16 cellular contexts compared by ENCODE assay signal in genomic region chr4:83753260-83753659, GRCh38.
DNase-seq lines count a peak whose midpoint lies in the region; ATAC-seq and TF ChIP-seq lines count a peak whose summit lies in the region.
"Had no signal": no experiment of that assay in that cellular context is flagged by ENCODE, and none has a peak within 500 bp of the region (broad histone marks: within the 10 kb centered on the region; RNA-seq: fewer than 3 reads in every experiment).

No MANE protein-coding gene starts in this region.

- H3K79me1 ChIP-seq in IMR-90 (ENCODE audit: low read depth in 1 of 2, low read length in 2 of 2): no peaks in the 10 kb centered on the region

- no peak overlapping the region for H3K23ac ChIP-seq in IMR-90 (ENCODE audit: low read depth, low read length)

- CTCF ChIA-PET in BJ (lab: Yijun Ruan, JAX): no interaction called here
- CTCF ChIA-PET in IMR-90 (lab: Yijun Ruan, JAX): interaction anchor here (0.6 kb wide), 1 partner anchor 107 kb away, joined by 3 read pairs; no protein-coding TSS in a partner anchor

- H3K4me2 ChIP-seq in IMR-90 (ENCODE audit: low read depth, low read length): no peak overlapping the region
- no peak overlapping the region for H3K4me2 ChIP-seq in neural progenitor cell

- TF ChIP-seq POLR2A in IMR-90 (IDR thresholded peaks at IDR 0.05; ENCODE audit: low read depth, low read length): no peak

- no peaks in the 10 kb centered on the region for H3K27me3 Mint-ChIP-seq in endodermal cell (ENCODE audit: insufficient read depth)
- peaks cover 5% of the 10 kb centered on the region for H3K27me3 Mint-ChIP-seq in neural progenitor cell (ENCODE audit: insufficient read depth, low read depth)

- no peaks in the 10 kb centered on the region for H3K9me3 Mint-ChIP-seq in endodermal cell
- no peaks in the 10 kb centered on the region for H3K9me3 Mint-ChIP-seq in neural progenitor cell

- no peak for TF ChIP-seq RAD21 in IMR-90 (IDR thresholded peaks at IDR 0.05; ENCODE audit: low read length)

- no CpG with 5 or more reads among the region's 2 CpGs for WGBS in IMR-90 (ENCODE audit: extremely low coverage in 2 of 2, insufficient read length in 1 of 2), 2 experiments
- 82 to 100% methylated on average over 1 to 2 of the region's 2 CpGs for WGBS in endodermal cell (ENCODE audit: insufficient coverage in 1 of 2, insufficient read length in 1 of 2), 2 experiments

- no peak overlapping the region for H2BK5ac ChIP-seq in IMR-90 (ENCODE audit: low read depth, low read length, poor library complexity, severe bottlenecking)

- no peak overlapping the region for H3K18ac ChIP-seq in IMR-90 (ENCODE audit: low read depth, low read length)

- H3K27ac ChIP-seq in IMR-90 (ENCODE audit: insufficient read depth, low read length) (no peak overlapping the region), endodermal cell (ENCODE audit: low read depth, low read length) (no peak overlapping the region), neural progenitor cell (no peak overlapping the region), ascending aorta (no peak overlapping the region)

- no peak overlapping the region for H2BK120ac ChIP-seq in IMR-90 (ENCODE audit: low read depth, low read length)

- no peaks in the 10 kb centered on the region for H3K36me3 Mint-ChIP-seq in endodermal cell (ENCODE audit: low read depth)
- H3K36me3 Mint-ChIP-seq in neural progenitor cell: no peaks in the 10 kb centered on the region

- H3K27me3 ChIP-seq in BJ (ENCODE audit: control insufficient read depth, insufficient read depth, low read length): no peaks in the 10 kb centered on the region
- H3K27me3 ChIP-seq in IMR-90 (ENCODE audit: control insufficient read depth, insufficient read depth, low read length): no peaks in the 10 kb centered on the region
- no peaks in the 10 kb centered on the region for H3K27me3 ChIP-seq in endodermal cell (ENCODE audit: control insufficient read depth, insufficient read depth, low read length, poor library complexity, severe bottlenecking)
- no peaks in the 10 kb centered on the region for H3K27me3 ChIP-seq in neural progenitor cell
- H3K27me3 ChIP-seq in ascending aorta: no peaks in the 10 kb centered on the region

- no peak overlapping the region for H3K4ac ChIP-seq in IMR-90 (ENCODE audit: low read depth, low read length)

- no peak overlapping the region for H2AFZ ChIP-seq in IMR-90 (replicated peaks; ENCODE audit: low read length, poor library complexity)
- no peak overlapping the region for H2AFZ ChIP-seq in neural progenitor cell (replicated peaks)

- no peak overlapping the region for H2BK15ac ChIP-seq in IMR-90 (ENCODE audit: low read depth, low read length)

- H3K9me3 ChIP-seq in IMR-90 (ENCODE audit: control insufficient read depth, insufficient read depth, low read length) (no peaks in the 10 kb centered on the region), endodermal cell (ENCODE audit: control insufficient read depth, low read length) (no peaks in the 10 kb centered on the region), neural progenitor cell (ENCODE audit: low read depth) (no peaks in the 10 kb centered on the region), ascending aorta (no peaks in the 10 kb centered on the region)

- DNase-seq in BJ (ENCODE audit: low read depth) (no peak), IMR-90 (no peak), endodermal cell (no peak), neural progenitor cell (ENCODE audit: low spot score) (peak; percentile 4), ascending aorta (ENCODE audit: low spot score in 2 of 2) (no peak)
- DNase-seq in activated effector memory CD4-positive, alpha-beta T cell treated with Interleukin-2 at 50 U/mL for 16 hours: no peak
- no peak for DNase-seq in activated CD4-positive, alpha-beta T cell treated with anti-CD3 and anti-CD28 coated beads for 1 hour
- DNase-seq: C1 segment of cervical spinal cord, COR-L47, DMS53, MV-4-11, NCI-H1417 treated with DMSO at 0.1 percent for 48 hours, NCI-H2029, NCI-H524, SHP77 had no signal

- H3K27ac Mint-ChIP-seq in endodermal cell: no peak overlapping the region
- H3K27ac Mint-ChIP-seq in neural progenitor cell: no peak overlapping the region

- H3K4me1 ChIP-seq in IMR-90 (ENCODE audit: control insufficient read depth, insufficient read depth, low read length) (no peaks in the 10 kb centered on the region), endodermal cell (ENCODE audit: control insufficient read depth, insufficient read depth, low read length) (no peaks in the 10 kb centered on the region), neural progenitor cell (no peaks in the 10 kb centered on the region), ascending aorta (no peaks in the 10 kb centered on the region)

- no peak overlapping the region for H3K4me3 Mint-ChIP-seq in endodermal cell
- H3K4me3 Mint-ChIP-seq in neural progenitor cell: no peak overlapping the region

- H3K36me3 ChIP-seq in BJ (ENCODE audit: control insufficient read depth, insufficient read depth, low read length) (no peaks in the 10 kb centered on the region), IMR-90 (ENCODE audit: control insufficient read depth, insufficient read depth, low read length) (no peaks in the 10 kb centered on the region), endodermal cell (ENCODE audit: control insufficient read depth, insufficient read depth, low read length) (no peaks in the 10 kb centered on the region), neural progenitor cell (no peaks in the 10 kb centered on the region), ascending aorta (no peaks in the 10 kb centered on the region)

- H3K56ac ChIP-seq in IMR-90 (ENCODE audit: extremely low read depth, insufficient read depth, low read length): no peak overlapping the region

- no peak overlapping the region for H2AK5ac ChIP-seq in IMR-90 (ENCODE audit: low read depth, low read length)

- H4K20me1 ChIP-seq in IMR-90 (ENCODE audit: insufficient read depth, low read length) (no peaks in the 10 kb centered on the region), neural progenitor cell (ENCODE audit: low read depth) (no peaks in the 10 kb centered on the region)

- H3K9ac ChIP-seq in IMR-90 (ENCODE audit: low read depth, low read length): no peak overlapping the region
- H3K9ac ChIP-seq in endodermal cell (ENCODE audit: extremely low read depth, low read length, poor library complexity, severe bottlenecking): no peak overlapping the region
- no peak overlapping the region for H3K9ac ChIP-seq in neural progenitor cell

- no peaks in the 10 kb centered on the region for H3K4me1 Mint-ChIP-seq in endodermal cell
- peaks cover 3% of the 10 kb centered on the region for H3K4me1 Mint-ChIP-seq in neural progenitor cell

- no peak overlapping the region for H3K14ac ChIP-seq in IMR-90 (replicated peaks; ENCODE audit: low read depth, low read length)

- no peak overlapping the region for H4K8ac ChIP-seq in IMR-90 (ENCODE audit: low read depth in 2 of 2, low read length in 2 of 2)

- in situ Hi-C loops in IMR-90 (cut with MboI; ENCODE audit: low sequenced_read_pairs): no loop called here

- no peak overlapping the region for H4K91ac ChIP-seq in IMR-90 (ENCODE audit: insufficient read depth, low read depth, low read length)

- dilution Hi-C loops in IMR-90 (cut with HindIII; ENCODE audit: low sequenced_read_pairs, unreplicated experiment): no loop called here

- TF ChIP-seq CTCF in BJ (IDR thresholded peaks at IDR 0.05; ENCODE audit: insufficient read depth, low read depth, low read length) (peak; percentile 17; the same call in 1 of the 2 replicates), IMR-90 (conservative IDR thresholded peaks at IDR 0.05; ENCODE audit: low read depth, low read length) (peak; percentile 14; the same call in 1 of the 2 replicates), endodermal cell (conservative IDR thresholded peaks at IDR 0.05) (peak; percentile 71), neural progenitor cell (IDR thresholded peaks at IDR 0.05) (peak; percentile 35), ascending aorta (IDR thresholded peaks at IDR 0.05) (no peak)

- H3K4me3 ChIP-seq in BJ (ENCODE audit: low read depth, low read length) (no peak overlapping the region), IMR-90 (ENCODE audit: insufficient read depth, low read depth, low read length) (no peak overlapping the region), endodermal cell (ENCODE audit: low read length) (no peak overlapping the region), neural progenitor cell (no peak overlapping the region), ascending aorta (no peak overlapping the region)

- H3K79me2 ChIP-seq in neural progenitor cell (ENCODE audit: low read depth): no peaks in the 10 kb centered on the region

- ATAC-seq in IMR-90 (ENCODE audit: low read depth) (no peak), HG03095 (IDR thresholded peaks at IDR 0.05; ENCODE audit: unreplicated experiment) (no peak)

- no peak overlapping the region for H2BK20ac ChIP-seq in IMR-90 (ENCODE audit: low read depth, low read length)

- no TSS peak for BruUV-seq in IMR-90 (replicated peaks; lab: Mats Ljungman, UMichigan)

- H3K9me1 ChIP-seq in IMR-90 (ENCODE audit: insufficient read depth, low read length): no peaks in the 10 kb centered on the region

- intact Hi-C loops in IMR-90 (cut with micrococcal nuclease) (no loop called here), ascending aorta (cut with DNase I) (no loop called here)

- no peak overlapping the region for H4K5ac ChIP-seq in IMR-90 (ENCODE audit: low read depth, low read length)

- POLR2A ChIA-PET in BJ (lab: Charles Lee) (no interaction called here), IMR-90 (lab: Charles Lee; ENCODE audit: unreplicated experiment) (no interaction called here)

- H3F3A ChIP-seq in neural progenitor cell (ENCODE audit: low read depth): no peaks in the 10 kb centered on the region

- no peak overlapping the region for H2AK9ac ChIP-seq in IMR-90 (replicated peaks; ENCODE audit: low read depth, low read length, poor library complexity)

TF ChIP-seq in IMR-90, 13 proteins besides CTCF, POLR2A, EP300 and RAD21 (continues in another document):
- TF ChIP-seq RCOR1 (IDR thresholded peaks at IDR 0.05; ENCODE audit: insufficient replicate concordance, low read length) (no peak), CEBPB (IDR thresholded peaks at IDR 0.05; ENCODE audit: low read depth, low read length) (no peak), MAFK (IDR thresholded peaks at IDR 0.05; ENCODE audit: low read depth, low read length) (no peak), CHD1 (IDR thresholded peaks at IDR 0.05; ENCODE audit: low read depth, low read length) (no peak), FOS (IDR thresholded peaks at IDR 0.05; ENCODE audit: low read depth, low read length) (no peak), SMC3 (IDR thresholded peaks at IDR 0.05; ENCODE audit: low read depth, low read length) (no peak), BHLHE40 (IDR thresholded peaks at IDR 0.05; ENCODE audit: low read depth, low read length) (no peak)

Comparison
In these comparisons a context has a peak if more than half of its experiments do, and no peak if none do; other contexts are left out.
1. CTCF ChIP-seq: peak in BJ (single experiment), IMR-90 (single experiment), endodermal cell (single experiment) and neural progenitor cell (single experiment); none in ascending aorta (0 of 3).